In the genomic region with DNA sequence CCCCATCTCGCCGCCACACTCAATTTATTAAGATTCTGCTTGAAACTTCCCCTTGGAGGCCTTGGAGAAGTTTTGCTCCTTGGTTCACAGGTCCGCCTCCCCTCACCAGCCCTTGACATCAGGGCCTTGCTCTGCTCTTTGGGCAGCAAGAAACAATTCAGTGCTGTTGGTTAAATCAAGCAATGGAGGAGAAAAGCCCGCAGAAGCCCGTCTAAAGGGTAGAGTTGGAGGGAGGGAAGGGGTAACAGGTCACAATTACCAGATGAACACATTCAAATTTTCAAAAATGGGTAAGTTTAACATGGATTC, we compare ENCODE assay signal across 8 cellular contexts. TPM values are rescaled to one million over a fixed set of nuclear protein-coding genes. Genes with fewer than 3 reads are reported as not detected.
DNase-seq lines count a peak whose midpoint lies in the region; ATAC-seq, FAIRE-seq and TF ChIP-seq lines count a peak whose summit lies in the region.

No MANE protein-coding gene starts in this region.

- peak; percentile 65 for DNase-seq in activated CD8-positive, alpha-beta memory T cell treated with anti-CD3 and anti-CD28 coated beads for 24 hours
- DNase-seq in activated CD8-positive, alpha-beta memory T cell treated with anti-CD3 and anti-CD28 coated beads, Interleukin-2, amount 50 U/mL, for 48 hours: no peak
- DNase-seq in OCI-LY7 (ENCODE audit: low spot score) (peak; percentile 16), bronchial epithelial cell (ENCODE audit: low read depth) (peak; percentile 8), lower lobe of right lung (no peak), thyroid gland (peak; percentile 31 to 47), HEK293T (ENCODE audit: extremely low spot score) (no peak), KBM-7 (no peak)

- no peaks in the 10 kb centered on the region for H3K79me2 ChIP-seq in OCI-LY7 (ENCODE audit: insufficient read depth, low read depth, low read length)

- H3K4me1 ChIP-seq in OCI-LY7 (ENCODE audit: insufficient read depth, low read length, poor library complexity, severe bottlenecking): peaks cover 22% of the 10 kb centered on the region
- H3K4me1 ChIP-seq in lower lobe of right lung: peaks cover 63% of the 10 kb centered on the region
- H3K4me1 ChIP-seq in thyroid gland: peaks cover 15 to 39% of the 10 kb centered on the region in 2 donors

- TF ChIP-seq POLR2A in thyroid gland (IDR thresholded peaks at IDR 0.05): no peak

- in situ Hi-C loops in KBM-7 (cut with MboI; ENCODE audit: low pct_unique_long_range_greater_than_20kb, low sequenced_read_pairs): no loop called here

- no peak for TF ChIP-seq CTCF in OCI-LY7 (conservative IDR thresholded peaks at IDR 0.05; ENCODE audit: low read length)
- TF ChIP-seq CTCF in bronchial epithelial cell (IDR thresholded peaks at IDR 0.05; ENCODE audit: insufficient read depth, low read length, severe bottlenecking): no peak
- no peak for TF ChIP-seq CTCF in lower lobe of right lung (IDR thresholded peaks at IDR 0.05)
- TF ChIP-seq CTCF in thyroid gland (IDR thresholded peaks at IDR 0.05): no peak

- H3K27me3 ChIP-seq in bronchial epithelial cell (ENCODE audit: control insufficient read depth, insufficient read depth, low read length) (no peaks in the 10 kb centered on the region), lower lobe of right lung (ENCODE audit: low read depth) (no peaks in the 10 kb centered on the region), thyroid gland (no peaks in the 10 kb centered on the region)

- no peaks in the 10 kb centered on the region for H4K20me1 ChIP-seq in OCI-LY7 (ENCODE audit: insufficient read depth, low read length)

- CTCF ChIA-PET in OCI-LY7 (lab: Charles Lee; ENCODE audit: unreplicated experiment) (no interaction called here), HEK293T (lab: Yijun Ruan, JAX) (no interaction called here)

- H3K36me3 ChIP-seq in OCI-LY7 (ENCODE audit: insufficient read depth, low read length) (no peaks in the 10 kb centered on the region), bronchial epithelial cell (ENCODE audit: control insufficient read depth, insufficient read depth, low read length) (peaks cover 5% of the 10 kb centered on the region), lower lobe of right lung (peaks cover 48% of the 10 kb centered on the region), thyroid gland (no peaks in the 10 kb centered on the region)

- H3K9me3 ChIP-seq in OCI-LY7 (ENCODE audit: low read length): no peaks in the 10 kb centered on the region
- no peaks in the 10 kb centered on the region for H3K9me3 ChIP-seq in lower lobe of right lung
- H3K9me3 ChIP-seq in thyroid gland: no peaks in the 10 kb centered on the region

- peak overlapping the region; percentile 80 for H2AFZ ChIP-seq in OCI-LY7 (ENCODE audit: low read length)

- H3K4me3 ChIP-seq in OCI-LY7 (ENCODE audit: low read depth, low read length, poor library complexity, severe bottlenecking) (peak overlapping the region; percentile 66), bronchial epithelial cell (ENCODE audit: low read depth, low read length) (peak overlapping the region; percentile 79), lower lobe of right lung (peak overlapping the region; percentile 73), thyroid gland (replicated peaks in 1 of 3) (peak overlapping the region; percentile 62 to 96 (median 78))

- no peak for FAIRE-seq in bronchial epithelial cell (lab: Jason Lieb, UNC)

- H3K9me2 ChIP-seq in OCI-LY7 (ENCODE audit: insufficient read depth, low read length): no peaks in the 10 kb centered on the region

- 24 to 26% methylated on average over 5 of the region's 5 CpGs for WGBS in thyroid gland, 2 donors

- POLR2A ChIA-PET in OCI-LY7 (lab: Charles Lee) (interaction anchor here (0.8 kb wide), 1 partner anchor 11 kb away, joined by 4 read pairs; no protein-coding TSS in a partner anchor), HEK293T (lab: Yijun Ruan, JAX) (interaction anchor here (0.6 to 1.8 kb wide), 6 partner anchors 11 to 180 kb away, joined by 3 to 10 read pairs (median 4); a partner anchor contains a TSS)

- H3K27ac ChIP-seq in OCI-LY7 (ENCODE audit: low read depth, low read length, poor library complexity, severe bottlenecking): no peak overlapping the region
- peak overlapping the region; percentile 98 for H3K27ac ChIP-seq in lower lobe of right lung
- H3K27ac ChIP-seq in thyroid gland: peak overlapping the region; percentile 92 to 98 (median 97)

- intact Hi-C loops in OCI-LY7 (cut with micrococcal nuclease; ENCODE audit: unreplicated experiment) (loop anchor here (5.0 to 10.0 kb wide), 3 partner anchors 106 to 471 kb away; a partner anchor contains a TSS), lower lobe of right lung (cut with DNase I) (loop anchor here (10.0 kb wide), 1 partner anchor 111 kb away; no protein-coding TSS in a partner anchor), thyroid gland (cut with DNase I) (no loop called here)

- BruUV-seq in OCI-LY7 (replicated peaks; lab: Mats Ljungman, UMichigan): no TSS peak

- H3K4me2 ChIP-seq in OCI-LY7 (ENCODE audit: low read length): peak overlapping the region; percentile 83

- peak; percentile 23 to 25 for ATAC-seq in lower lobe of right lung

TF ChIP-seq in HEK293T, 16 proteins besides CTCF, POLR2A, EP300 and RAD21:
- TF ChIP-seq FOXM1 (IDR thresholded peaks at IDR 0.05; ENCODE audit: borderline replicate concordance): no peak
- TF ChIP-seq SP1 (IDR thresholded peaks at IDR 0.05): no peak
- TF ChIP-seq L3MBTL2 (conservative IDR thresholded peaks at IDR 0.05): no peak
- TF ChIP-seq, protein P1, sequence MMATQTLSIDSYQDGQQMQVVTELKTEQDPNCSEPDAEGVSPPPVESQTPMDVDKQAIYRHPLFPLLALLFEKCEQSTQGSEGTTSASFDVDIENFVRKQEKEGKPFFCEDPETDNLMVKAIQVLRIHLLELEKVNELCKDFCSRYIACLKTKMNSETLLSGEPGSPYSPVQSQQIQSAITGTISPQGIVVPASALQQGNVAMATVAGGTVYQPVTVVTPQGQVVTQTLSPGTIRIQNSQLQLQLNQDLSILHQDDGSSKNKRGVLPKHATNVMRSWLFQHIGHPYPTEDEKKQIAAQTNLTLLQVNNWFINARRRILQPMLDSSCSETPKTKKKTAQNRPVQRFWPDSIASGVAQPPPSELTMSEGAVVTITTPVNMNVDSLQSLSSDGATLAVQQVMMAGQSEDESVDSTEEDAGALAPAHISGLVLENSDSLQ (IDR thresholded peaks at IDR 0.05): no peak

RNA-seq across cellular contexts. Expression of a gene that starts 0.4 kb away (rescaled TPM):
- total RNA-seq in OCI-LY7 (2014; rRNA removed; shearing (Covaris generic)): 1.4 TPM in 2 replicates
- 0.57 and 0.65 TPM in 2 replicates for total RNA-seq in OCI-LY7 (2022)
- total RNA-seq in bronchial epithelial cell: 4.5 and 8.1 TPM in 2 replicates
- 90.4 TPM for total RNA-seq in lower lobe of right lung
- 10 to 100 TPM; 22.9 to 34.0 (median 31.5) TPM for total RNA-seq in thyroid gland

RNA-seq across cellular contexts. Expression of a gene that starts 0.5 kb away (rescaled TPM):
- 1.5 and 2.2 TPM in 2 replicates for total RNA-seq in OCI-LY7 (2014; rRNA removed; shearing (Covaris generic))
- 0.94 and 1.3 TPM in 2 replicates for total RNA-seq in OCI-LY7 (2022)
- 5.0 and 6.4 TPM in 2 replicates for total RNA-seq in bronchial epithelial cell
- total RNA-seq in lower lobe of right lung: 82.2 TPM
- 10 to 100 TPM; 21.1 to 32.1 (median 26.5) TPM for total RNA-seq in thyroid gland

RNA-seq across cellular contexts. Expression of a gene that starts 13.8 kb away (rescaled TPM):
- 3.3 and 3.4 TPM in 2 replicates for total RNA-seq in OCI-LY7 (2014; rRNA removed; shearing (Covaris generic))
- total RNA-seq in OCI-LY7 (2022): 0.70 and 0.81 TPM in 2 replicates
- total RNA-seq in bronchial epithelial cell: 0.13 and 0.26 TPM in 2 replicates
- 11.4 TPM for total RNA-seq in lower lobe of right lung
- 1 to 10 TPM; 1.2 to 2.3 (median 1.6) TPM for total RNA-seq in thyroid gland

RNA-seq across cellular contexts. Expression of a gene that starts 48.9 kb away (rescaled TPM):
- total RNA-seq in OCI-LY7 (2014; rRNA removed; shearing (Covaris generic)): 20.0 and 24.6 TPM in 2 replicates
- total RNA-seq in OCI-LY7 (2022) (73.1 and 77.5 TPM in 2 replicates), bronchial epithelial cell (28.4 and 36.4 TPM in 2 replicates), lower lobe of right lung (54.5 TPM), thyroid gland (10 to 100 TPM; 33.8 to 61.8 (median 40.9) TPM)

Comparison
In these comparisons a context has a peak if more than half of its experiments do, and no peak if none do; other contexts are left out.
1. DNase-seq: peak in activated CD8-positive, alpha-beta memory T cell treated with anti-CD3 and anti-CD28 coated beads for 24 hours (single experiment), OCI-LY7 (single experiment), bronchial epithelial cell (single experiment) and thyroid gland (2 of 2); none in activated CD8-positive, alpha-beta memory T cell treated with anti-CD3 and anti-CD28 coated beads, Interleukin-2, amount 50 U/mL, for 48 hours (single experiment), lower lobe of right lung (single experiment), HEK293T (single experiment) and KBM-7 (single experiment).
2. Peak in every context shown above with its lines, with median percentiles within 50 percentile points of each other: H3K4me3 ChIP-seq.